In genomic region chr12:28780096-28780495, GRCh38 we compare ENCODE assay signal across 1 cellular context.
TF ChIP-seq lines count a peak whose summit lies in the region.

No MANE protein-coding gene starts in this region.

TF ChIP-seq in HEK293, 187 proteins besides CTCF, POLR2A, EP300 and RAD21 (continued from another document):
- TF ChIP-seq PRDM10 (tag by site-specific recombination; IDR thresholded peaks at IDR 0.05) (no peak), ZNF335 (tag by site-specific recombination; conservative IDR thresholded peaks at IDR 0.05) (peak; percentile 73), KLF8 (tag by site-specific recombination; IDR thresholded peaks at IDR 0.05) (peak; percentile 49; the same call in 1 of the 2 replicates), PBX3 (CRISPR knock-in tag; IDR thresholded peaks at IDR 0.05) (no peak), ZNF366 (tag by site-specific recombination; conservative IDR thresholded peaks at IDR 0.05) (peak; percentile 75), ZNF202 (tag by site-specific recombination; IDR thresholded peaks at IDR 0.05; ENCODE audit: borderline replicate concordance) (no peak), ZNF701 (tag by site-specific recombination; IDR thresholded peaks at IDR 0.05) (no peak), ZFP37 (tag by site-specific recombination; IDR thresholded peaks at IDR 0.05) (peak; percentile 84), ZNF639 (tag by site-specific recombination; IDR thresholded peaks at IDR 0.05) (peak; percentile 69; the same call in 1 of the 2 replicates)
